Comparison of ENCODE assay signal across 1 cellular context in genomic region chr14:24108336-24108874, GRCh38.
TF ChIP-seq lines count a peak whose summit lies in the region.

No MANE protein-coding gene starts in this region.

TF ChIP-seq in HepG2, 621 proteins besides CTCF, POLR2A, EP300 and RAD21:
- TF ChIP-seq AKAP8 (CRISPR knock-in tag; IDR thresholded peaks at IDR 0.05): no peak
- peak; percentile 40; the same call in 1 of the 2 replicates for TF ChIP-seq ZNF275 (CRISPR knock-in tag; IDR thresholded peaks at IDR 0.05; ENCODE audit: borderline replicate concordance)
- TF ChIP-seq AFF4 (CRISPR knock-in tag; IDR thresholded peaks at IDR 0.05): no peak
- no peak for TF ChIP-seq CEBPG (CRISPR knock-in tag; IDR thresholded peaks at IDR 0.05)
- TF ChIP-seq ZNF10 (CRISPR knock-in tag; IDR thresholded peaks at IDR 0.05; ENCODE audit: borderline replicate concordance, low read depth): no peak
- no peak for TF ChIP-seq ZBTB4 (CRISPR knock-in tag; IDR thresholded peaks at IDR 0.05; ENCODE audit: borderline replicate concordance)
- peak; percentile 56; the same call in 1 of the 2 replicates for TF ChIP-seq ZC3H4 (CRISPR knock-in tag; IDR thresholded peaks at IDR 0.05; ENCODE audit: borderline replicate concordance)
- TF ChIP-seq CC2D1A (CRISPR knock-in tag; IDR thresholded peaks at IDR 0.05): peak; percentile 17; the same call in 1 of the 2 replicates
- no peak for TF ChIP-seq TSC22D2 (CRISPR knock-in tag; IDR thresholded peaks at IDR 0.05; ENCODE audit: borderline replicate concordance)
- peak; percentile 22; the same call in 1 of the 2 replicates for TF ChIP-seq FOXC1 (CRISPR knock-in tag; IDR thresholded peaks at IDR 0.05; ENCODE audit: borderline replicate concordance)
- peak; percentile 5; the same call in 1 of the 2 replicates for TF ChIP-seq HHEX (CRISPR knock-in tag; IDR thresholded peaks at IDR 0.05)
- no peak for TF ChIP-seq ZNF513 (CRISPR knock-in tag; conservative IDR thresholded peaks at IDR 0.05)
- peak; percentile 55; the same call in 1 of the 2 replicates for TF ChIP-seq ZSCAN5A (CRISPR knock-in tag; IDR thresholded peaks at IDR 0.05; ENCODE audit: borderline replicate concordance)
- TF ChIP-seq HMGA1 (CRISPR knock-in tag; conservative IDR thresholded peaks at IDR 0.05): peak; percentile 99; the same call in 1 of the 2 replicates
- TF ChIP-seq IRX3 (CRISPR knock-in tag; IDR thresholded peaks at IDR 0.05; ENCODE audit: borderline replicate concordance, low read depth): 0 out of 2 replicates have a peak, but pooled peaks have one; percentile 45
- peak; percentile 19; the same call in 1 of the 2 replicates for TF ChIP-seq SNAPC2 (CRISPR knock-in tag; IDR thresholded peaks at IDR 0.05)
- TF ChIP-seq ZNF235 (CRISPR knock-in tag; IDR thresholded peaks at IDR 0.05; ENCODE audit: borderline replicate concordance): no peak
- peak; percentile 10; the same call in 1 of the 2 replicates for TF ChIP-seq UBTF (CRISPR knock-in tag; IDR thresholded peaks at IDR 0.05)
- no peak for TF ChIP-seq EHMT2 (IDR thresholded peaks at IDR 0.05; ENCODE audit: borderline replicate concordance, low read depth, low read length)
- TF ChIP-seq ZNF343 (CRISPR knock-in tag; IDR thresholded peaks at IDR 0.05): 0 out of 2 replicates have a peak, but pooled peaks have one; percentile 10
- TF ChIP-seq ZNF790 (CRISPR knock-in tag; IDR thresholded peaks at IDR 0.05; ENCODE audit: borderline replicate concordance): 0 out of 2 replicates have a peak, but pooled peaks have one; percentile 4
- no peak for TF ChIP-seq ZFP82 (CRISPR knock-in tag; IDR thresholded peaks at IDR 0.05; ENCODE audit: borderline replicate concordance)
- TF ChIP-seq ZNF350 (CRISPR knock-in tag; IDR thresholded peaks at IDR 0.05; ENCODE audit: borderline replicate concordance, low read depth): peak; percentile 35; the same call in 1 of the 2 replicates
- TF ChIP-seq ZNF121 (CRISPR knock-in tag; IDR thresholded peaks at IDR 0.05): peak; percentile 92
